Comparison of ENCODE assay signal across 26 cellular contexts in genomic region chr7:130566898-130567280, GRCh38.
DNase-seq lines count a peak whose midpoint lies in the region; ATAC-seq, FAIRE-seq and TF ChIP-seq lines count a peak whose summit lies in the region.
"Had no signal": no experiment of that assay in that cellular context is flagged by ENCODE, and none has a peak within 500 bp of the region (broad histone marks: within the 10 kb centered on the region; RNA-seq: fewer than 3 reads in every experiment).

No MANE protein-coding gene starts in this region.

- dilution Hi-C loops in IMR-90 (cut with HindIII; ENCODE audit: low sequenced_read_pairs, unreplicated experiment): no loop called here
- dilution Hi-C loops in endothelial cell of umbilical vein (cut with MboI; ENCODE audit: extremely low pct_ligation_motif_present, low sequenced_read_pairs): no loop called here

- H2AFZ ChIP-seq in IMR-90 (replicated peaks; ENCODE audit: low read length, poor library complexity): no peak overlapping the region
- no peak overlapping the region for H2AFZ ChIP-seq in endothelial cell of umbilical vein (ENCODE audit: low read depth, low read length)

- 82 to 89% (median 86%) methylated on average over 2 of the region's 2 CpGs for WGBS in heart left ventricle, 4 donors
- WGBS in IMR-90 (ENCODE audit: extremely low coverage in 2 of 2, insufficient read length in 1 of 2), 2 experiments: no CpG with 5 or more reads among the region's 2 CpGs
- WGBS in psoas muscle, 3 donors: 94 to 99% (median 96%) methylated on average over 2 of the region's 2 CpGs

- TF ChIP-seq RAD21 in IMR-90 (IDR thresholded peaks at IDR 0.05; ENCODE audit: low read length): no peak

- ATAC-seq in heart left ventricle (no peak), left ventricle myocardium superior (no peak), IMR-90 (ENCODE audit: low read depth) (no peak), psoas muscle (no peak), HG03432 (IDR thresholded peaks at IDR 0.05; ENCODE audit: unreplicated experiment) (no peak)
- ATAC-seq: CD8-positive, alpha-beta T cell had no signal

- H3K9ac ChIP-seq in IMR-90 (ENCODE audit: low read depth, low read length) (no peak overlapping the region), endothelial cell of umbilical vein (replicated peaks; ENCODE audit: extremely low read depth, insufficient read depth, low read length) (no peak overlapping the region)

- H3K4me3 ChIP-seq in heart left ventricle (no peak overlapping the region), IMR-90 (ENCODE audit: insufficient read depth, low read depth, low read length) (no peak overlapping the region), endothelial cell of umbilical vein (replicated peaks in 1 of 3; ENCODE audit: insufficient read depth in 1 of 3, low read depth in 1 of 3, low read length in 3 of 3) (no peak overlapping the region), psoas muscle (no peak overlapping the region)
- H3K4me3 ChIP-seq: Peyer's patch had no signal

- no peak for TF ChIP-seq POLR2A in heart left ventricle (IDR thresholded peaks at IDR 0.05)
- no peak for TF ChIP-seq POLR2A in IMR-90 (IDR thresholded peaks at IDR 0.05; ENCODE audit: low read depth, low read length)
- no peak for TF ChIP-seq POLR2A in endothelial cell of umbilical vein (IDR thresholded peaks at IDR 0.05; ENCODE audit: low read depth, low read length)

- no peak overlapping the region for H2AK5ac ChIP-seq in IMR-90 (ENCODE audit: low read depth, low read length)

- in situ Hi-C loops in IMR-90 (cut with MboI; ENCODE audit: low sequenced_read_pairs): no loop called here
- in situ Hi-C loops in GM13977 (cut with MboI; ENCODE audit: low pct_unique_long_range_greater_than_20kb, low sequenced_read_pairs, unreplicated experiment): no loop called here

- BruUV-seq in IMR-90 (replicated peaks; lab: Mats Ljungman, UMichigan) (no TSS peak), endothelial cell of umbilical vein (replicated peaks; lab: Mats Ljungman, UMichigan) (no TSS peak)

- no peak overlapping the region; the same call in 1 of the 2 replicates for H3K18ac ChIP-seq in IMR-90 (ENCODE audit: low read depth, low read length)

- no peak overlapping the region for H4K5ac ChIP-seq in IMR-90 (ENCODE audit: low read depth, low read length)

- intact Hi-C loops in heart left ventricle (cut with DNase I) (loop anchor here in 5 of 10 donors (2.0 to 10.0 kb wide), 3 partner anchors 98 to 126 kb away; partner anchors contain the start of genes COPG2 (in 5 of the 5) and CEP41 (in 1 of the 5)), left ventricle myocardium superior (cut with micrococcal nuclease) (no loop called here), IMR-90 (cut with micrococcal nuclease) (no loop called here), endothelial cell of umbilical vein (cut with micrococcal nuclease) (no loop called here), psoas muscle (cut with DNase I) (no loop called here)

- no peak overlapping the region; the same call in 1 of the 2 replicates for H4K91ac ChIP-seq in IMR-90 (ENCODE audit: insufficient read depth, low read depth, low read length)

- peaks cover 0 to 55% (median 8%) of the 10 kb centered on the region in 12 donors for H3K9me3 ChIP-seq in heart left ventricle
- H3K9me3 ChIP-seq in IMR-90 (ENCODE audit: control insufficient read depth, insufficient read depth, low read length): no peaks in the 10 kb centered on the region
- no peaks in the 10 kb centered on the region for H3K9me3 ChIP-seq in endothelial cell of umbilical vein (replicated peaks; ENCODE audit: control insufficient read depth, insufficient read depth, low read length)
- no peaks in the 10 kb centered on the region for H3K9me3 ChIP-seq in psoas muscle
- H3K9me3 ChIP-seq: Peyer's patch had no signal

- CTCF ChIA-PET in IMR-90 (lab: Yijun Ruan, JAX) (no interaction called here), endothelial cell of umbilical vein (lab: Charles Lee) (no interaction called here)

- FAIRE-seq in endothelial cell of umbilical vein (lab: Jason Lieb, UNC): no peak
- FAIRE-seq: GM12891, HTR-8/SVneo had no signal

- H3K4ac ChIP-seq in IMR-90 (ENCODE audit: low read depth, low read length): no peak overlapping the region; the same call in 1 of the 2 replicates

- no peak overlapping the region for H2BK15ac ChIP-seq in IMR-90 (ENCODE audit: low read depth, low read length)

- DNase-seq in heart left ventricle (no peak), left ventricle myocardium superior (no peak), IMR-90 (no peak), endothelial cell of umbilical vein (ENCODE audit: low read depth, low spot score) (no peak), psoas muscle (no peak), GM13977 (ENCODE audit: low spot score) (no peak)
- DNase-seq in stimulated activated CD4-positive, alpha-beta T cell treated with anti-CD3 and anti-CD28 coated beads, Interleukin-1b, Interleukin-23, amount 100 ng/mL, for 48 hours: no peak
- DNase-seq: AML-193; C1 segment of cervical spinal cord; Calu3; CD8-positive, alpha-beta T cell; DMS153; GOT3; HCEC 1CT; Kasumi-1; NCI-H1417; NCI-H1694 treated with DMSO at 0.1 percent for 48 hours; NCI-H2081 treated with DMSO at 0.1 percent for 48 hours; NCI-H2171 treated with DMSO at 0.1 percent for 48 hours; NCI-H446; NCI-H526; Peyer's patch had no signal

- H3K9me1 ChIP-seq in IMR-90 (ENCODE audit: insufficient read depth, low read length) (no peaks in the 10 kb centered on the region), endothelial cell of umbilical vein (replicated peaks; ENCODE audit: control insufficient read depth, extremely low read depth, insufficient read depth, low read length) (no peaks in the 10 kb centered on the region)

- H3K4me2 ChIP-seq in IMR-90 (ENCODE audit: low read depth, low read length): no peak overlapping the region
- peak overlapping the region; percentile 22 for H3K4me2 ChIP-seq in endothelial cell of umbilical vein (ENCODE audit: insufficient read depth, low read length)

- H3K27me3 ChIP-seq in heart left ventricle (no peaks in the 10 kb centered on the region), IMR-90 (ENCODE audit: control insufficient read depth, insufficient read depth, low read length) (no peaks in the 10 kb centered on the region), endothelial cell of umbilical vein (ENCODE audit: control insufficient read depth in 2 of 2, insufficient read depth in 2 of 2, low read length in 2 of 2) (no peaks in the 10 kb centered on the region), psoas muscle (ENCODE audit: insufficient read depth in 3 of 3, low read length in 2 of 3) (no peaks in the 10 kb centered on the region)
- H3K27me3 ChIP-seq: Peyer's patch had no signal

- H4K20me1 ChIP-seq in IMR-90 (ENCODE audit: insufficient read depth, low read length) (no peaks in the 10 kb centered on the region), endothelial cell of umbilical vein (replicated peaks; ENCODE audit: control insufficient read depth, extremely low read depth, insufficient read depth, low read length) (no peaks in the 10 kb centered on the region)

- H2BK120ac ChIP-seq in IMR-90 (ENCODE audit: low read depth, low read length): 0 out of 2 replicates have a peak overlapping the region, but pooled peaks have one; percentile 32

- no peak overlapping the region for H2BK20ac ChIP-seq in IMR-90 (ENCODE audit: low read depth, low read length)

- no peaks in the 10 kb centered on the region; a peak in 2 of 4 replicates for H3K79me1 ChIP-seq in IMR-90 (ENCODE audit: low read depth in 1 of 2, low read length in 2 of 2)

- peaks cover 0 to 6% (median 0%) of the 10 kb centered on the region in 9 donors for H3K36me3 ChIP-seq in heart left ventricle
- H3K36me3 ChIP-seq in IMR-90 (ENCODE audit: control insufficient read depth, insufficient read depth, low read length): no peaks in the 10 kb centered on the region
- H3K36me3 ChIP-seq in endothelial cell of umbilical vein (ENCODE audit: control insufficient read depth in 2 of 2, extremely low read depth in 1 of 2, insufficient read depth in 2 of 2, low read length in 2 of 2): no peaks in the 10 kb centered on the region
- no peaks in the 10 kb centered on the region for H3K36me3 ChIP-seq in psoas muscle (ENCODE audit: insufficient read depth in 1 of 2, low read depth in 1 of 2)
- H3K36me3 ChIP-seq: Peyer's patch had no signal

- H3K27ac ChIP-seq in heart left ventricle: peak overlapping the region; percentile 71 to 87 (median 82)
- H3K27ac ChIP-seq in IMR-90 (ENCODE audit: insufficient read depth, low read length): no peak overlapping the region
- H3K27ac ChIP-seq in endothelial cell of umbilical vein (ENCODE audit: insufficient read depth, low read depth, low read length): peak overlapping the region; percentile 32
- H3K27ac ChIP-seq in psoas muscle: peak overlapping the region; percentile 36
- H3K27ac ChIP-seq: 22Rv1, Peyer's patch had no signal

- H3K14ac ChIP-seq in IMR-90 (replicated peaks; ENCODE audit: low read depth, low read length): no peak overlapping the region

- H3K79me2 ChIP-seq in endothelial cell of umbilical vein (ENCODE audit: control insufficient read depth, insufficient read depth, low read length): no peaks in the 10 kb centered on the region

- H3K4me1 ChIP-seq in heart left ventricle (peaks cover 0 to 19% (median 4%) of the 10 kb centered on the region in 12 donors), IMR-90 (ENCODE audit: control insufficient read depth, insufficient read depth, low read length) (no peaks in the 10 kb centered on the region), endothelial cell of umbilical vein (ENCODE audit: control insufficient read depth, extremely low read depth, insufficient read depth, low read length) (peaks cover 5% of the 10 kb centered on the region), psoas muscle (no peaks in the 10 kb centered on the region)
- H3K4me1 ChIP-seq: Peyer's patch had no signal

- POLR2A ChIA-PET in IMR-90 (lab: Charles Lee; ENCODE audit: unreplicated experiment): no interaction called here
- POLR2A ChIA-PET in endothelial cell of umbilical vein (lab: Charles Lee): no interaction called here

- peak overlapping the region; percentile 47 for H2BK5ac ChIP-seq in IMR-90 (ENCODE audit: low read depth, low read length, poor library complexity, severe bottlenecking)

- no peak overlapping the region for H2AK9ac ChIP-seq in IMR-90 (replicated peaks; ENCODE audit: low read depth, low read length, poor library complexity)

- no peak overlapping the region for H3K23ac ChIP-seq in IMR-90 (ENCODE audit: low read depth, low read length)

- TF ChIP-seq CTCF in heart left ventricle (IDR thresholded peaks at IDR 0.05) (no peak), IMR-90 (conservative IDR thresholded peaks at IDR 0.05; ENCODE audit: low read depth, low read length) (no peak), endothelial cell of umbilical vein (IDR thresholded peaks at IDR 0.05; ENCODE audit: extremely low read depth in 1 of 2, insufficient read depth in 1 of 2, low read depth in 1 of 2, low read length in 2 of 2) (no peak), psoas muscle (IDR thresholded peaks at IDR 0.05) (no peak), GM13977 (IDR thresholded peaks at IDR 0.05; ENCODE audit: extremely low read depth, insufficient read depth, missing control alignments) (no peak)

- H4K8ac ChIP-seq in IMR-90 (ENCODE audit: low read depth in 2 of 2, low read length in 2 of 2): 0 out of 4 replicates have a peak overlapping the region, but pooled peaks of 1 of the 2 experiments have one; percentile 23

- H3K56ac ChIP-seq in IMR-90 (ENCODE audit: extremely low read depth, insufficient read depth, low read length): no peak overlapping the region

TF ChIP-seq in IMR-90, 13 proteins besides CTCF, POLR2A, EP300 and RAD21 (continues in another document):
- TF ChIP-seq RFX5 (IDR thresholded peaks at IDR 0.05; ENCODE audit: low read depth, low read length): no peak
